Comparison of ENCODE assay signal across 9 cellular contexts in the genomic region with DNA sequence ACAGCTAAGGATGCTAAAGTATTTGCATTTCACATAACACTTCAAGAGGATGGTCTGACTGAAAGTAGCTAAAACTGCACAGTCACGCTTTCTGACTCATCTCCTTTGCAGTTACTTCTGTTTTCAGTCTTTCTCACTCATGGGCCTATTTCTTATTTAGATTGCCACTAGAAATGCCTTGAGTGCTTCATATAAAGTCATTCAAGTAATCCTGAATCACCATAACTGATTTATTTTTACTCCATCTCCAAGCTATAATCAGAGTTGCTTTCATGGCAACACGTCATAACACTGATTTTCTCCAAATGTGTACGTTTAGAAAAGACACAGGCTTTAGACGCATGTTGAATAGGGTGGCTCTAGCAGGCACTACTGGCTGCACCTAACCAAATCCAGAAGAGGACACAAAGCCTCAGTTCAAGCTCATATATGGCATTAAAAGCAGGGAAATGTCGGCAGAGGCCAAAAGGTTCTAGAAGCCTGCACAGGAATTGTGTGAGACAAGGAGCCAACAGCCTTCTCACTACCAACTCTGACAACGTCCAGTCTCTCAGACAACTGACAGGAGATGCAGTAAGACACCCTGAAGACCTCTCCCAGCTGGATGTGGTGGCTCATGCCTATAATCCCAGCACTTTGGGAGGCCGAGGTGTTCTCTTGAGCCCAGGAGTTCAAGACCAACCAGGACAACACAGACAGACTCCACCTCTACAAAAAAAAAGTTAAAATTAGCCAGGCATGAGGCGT.
DNase-seq lines count a peak whose midpoint lies in the region; ATAC-seq and TF ChIP-seq lines count a peak whose summit lies in the region.
"Had no signal": no experiment of that assay in that cellular context is flagged by ENCODE, and none has a peak within 500 bp of the region (broad histone marks: within the 10 kb centered on the region; RNA-seq: fewer than 3 reads in every experiment).

No MANE protein-coding gene starts in this region.

- dilution Hi-C loops in mammary epithelial cell (cut with HindIII; ENCODE audit: low sequenced_read_pairs): no loop called here

- CTCF ChIA-PET in mammary epithelial cell (lab: Charles Lee; ENCODE audit: low non-redundant PET): interaction anchor here (0.7 kb wide), 1 partner anchor 64 kb away, joined by 3 read pairs; the partner anchor contains the start of gene BEND6

- H3K36me3 Mint-ChIP-seq in glutamatergic neuron (ENCODE audit: unreplicated experiment): no peaks in the 10 kb centered on the region

- ATAC-seq in GM21825 (IDR thresholded peaks at IDR 0.05; ENCODE audit: unreplicated experiment): peak; percentile 94

- no peak overlapping the region for H3K4me3 Mint-ChIP-seq in glutamatergic neuron (ENCODE audit: unreplicated experiment)

- no peak for TF ChIP-seq CTCF in KMS-11 (conservative IDR thresholded peaks at IDR 0.05; ENCODE audit: low read depth, low read length)
- no peak for TF ChIP-seq CTCF in mammary epithelial cell (conservative IDR thresholded peaks at IDR 0.05 in 1 of 2, IDR thresholded peaks at IDR 0.05 in 1 of 2; ENCODE audit: extremely low read depth in 1 of 2, insufficient read depth in 1 of 2, low read depth in 1 of 2, low read length in 2 of 2)
- TF ChIP-seq CTCF in glutamatergic neuron (IDR thresholded peaks at IDR 0.05; ENCODE audit: partially characterized antibody, unreplicated experiment): no peak

- H3K4me3 ChIP-seq in KMS-11 (IDR thresholded peaks at IDR 0.05; ENCODE audit: insufficient read depth, low read depth, low read length) (no peak overlapping the region), mammary epithelial cell (replicated peaks in 1 of 3; ENCODE audit: insufficient read depth in 1 of 3, low read depth in 2 of 3, low read length in 3 of 3) (no peak overlapping the region)
- H3K4me3 ChIP-seq: BLaER1 had no signal

- no TSS peak for BruUV-seq in mammary epithelial cell (replicated peaks; lab: Mats Ljungman, UMichigan)

- no peaks in the 10 kb centered on the region for H3K9me3 Mint-ChIP-seq in glutamatergic neuron (ENCODE audit: unreplicated experiment)

- H3K4me2 ChIP-seq in KMS-11: peak overlapping the region; percentile 22; the same call in 1 of the 2 replicates
- H3K4me2 ChIP-seq in mammary epithelial cell (ENCODE audit: insufficient read depth, low read depth, low read length): no peak overlapping the region

- no peaks in the 10 kb centered on the region for H4K20me1 ChIP-seq in KMS-11 (ENCODE audit: insufficient read depth)
- no peaks in the 10 kb centered on the region for H4K20me1 ChIP-seq in mammary epithelial cell (ENCODE audit: insufficient read depth, low read length)
- H4K20me1 ChIP-seq: BLaER1 had no signal

- H3K27me3 ChIP-seq in KMS-11 (ENCODE audit: insufficient read depth, low read depth) (no peaks in the 10 kb centered on the region), mammary epithelial cell (ENCODE audit: insufficient read depth, low read length) (no peaks in the 10 kb centered on the region)
- H3K27me3 ChIP-seq: BLaER1 had no signal

- H3K79me2 ChIP-seq in KMS-11 (ENCODE audit: insufficient read depth, low read depth) (no peaks in the 10 kb centered on the region), mammary epithelial cell (ENCODE audit: insufficient read depth, low read length) (no peaks in the 10 kb centered on the region)

- in situ Hi-C loops in mammary epithelial cell (cut with MboI; ENCODE audit: low sequenced_read_pairs in 2 of 2): no loop called here

- H3K9ac ChIP-seq in KMS-11: no peak overlapping the region
- no peak overlapping the region for H3K9ac ChIP-seq in mammary epithelial cell (ENCODE audit: insufficient read depth, low read length)
- H3K9ac ChIP-seq: BLaER1 had no signal

- intact Hi-C loops in mammary epithelial cell (cut with micrococcal nuclease): no loop called here

- H3K27ac Mint-ChIP-seq in glutamatergic neuron (ENCODE audit: unreplicated experiment): no peak overlapping the region

- H3K4me1 Mint-ChIP-seq in glutamatergic neuron (ENCODE audit: low read depth, unreplicated experiment): no peaks in the 10 kb centered on the region

- H2AFZ ChIP-seq in KMS-11 (ENCODE audit: low read depth) (no peak overlapping the region), mammary epithelial cell (ENCODE audit: low read depth, low read length) (peak overlapping the region; percentile 73)

- H3K4me1 ChIP-seq in KMS-11 (ENCODE audit: low read depth, poor library complexity, severe bottlenecking): peaks cover 34% of the 10 kb centered on the region
- peaks cover 6% of the 10 kb centered on the region for H3K4me1 ChIP-seq in mammary epithelial cell (ENCODE audit: insufficient read depth, low read length)

- H3K27me3 Mint-ChIP-seq in glutamatergic neuron (ENCODE audit: unreplicated experiment): no peaks in the 10 kb centered on the region

- no peaks in the 10 kb centered on the region for H3K9me3 ChIP-seq in mammary epithelial cell (replicated peaks; ENCODE audit: insufficient read depth, low read length)
- H3K9me3 ChIP-seq: BLaER1 had no signal

- H3K36me3 ChIP-seq in KMS-11 (ENCODE audit: insufficient read depth) (no peaks in the 10 kb centered on the region), mammary epithelial cell (ENCODE audit: insufficient read depth, low read length) (no peaks in the 10 kb centered on the region)
- H3K36me3 ChIP-seq: BLaER1 had no signal

- 78% methylated on average over 8 of the region's 8 CpGs for WGBS in mammary epithelial cell (ENCODE audit: low coverage, missing lambda C conversion rate)

- H3K27ac ChIP-seq in KMS-11 (peak overlapping the region; percentile 22; the same call in 1 of the 2 replicates), mammary epithelial cell (ENCODE audit: insufficient read depth, low read depth, low read length) (peak overlapping the region; percentile 67)
- H3K27ac ChIP-seq: BLaER1 had no signal

- peak; percentile 79 for DNase-seq in SIG-M5 treated with dmso at 0.1 percent for 504 hours (lab: John Stamatoyannopoulos, UW; ENCODE audit: unreplicated experiment)
- no peak for DNase-seq in SIG-M5 (lab: John Stamatoyannopoulos, UW)
- peak; percentile 63 for DNase-seq in mammary epithelial cell
- peak; percentile 87 for DNase-seq in renal cortical epithelial cell (ENCODE audit: low read depth)
- DNase-seq in glutamatergic neuron: no peak
- no peak for DNase-seq in GOT3 (lab: John Stamatoyannopoulos, UW)

Comparison
In these comparisons a context has a peak if more than half of its experiments do, and no peak if none do; other contexts are left out.
1. DNase-seq: peak in SIG-M5 treated with dmso at 0.1 percent for 504 hours (single experiment), mammary epithelial cell (single experiment) and renal cortical epithelial cell (single experiment); none in SIG-M5 (single experiment), glutamatergic neuron (single experiment) and GOT3 (single experiment).